Comparison of ENCODE assay signal across 22 cellular contexts in genomic region chr16:27701381-27701780, GRCh38.
DNase-seq lines count a peak whose midpoint lies in the region; ATAC-seq and TF ChIP-seq lines count a peak whose summit lies in the region.
"Had no signal": no experiment of that assay in that cellular context is flagged by ENCODE, and none has a peak within 500 bp of the region (broad histone marks: within the 10 kb centered on the region; RNA-seq: fewer than 3 reads in every experiment).

No MANE protein-coding gene starts in this region.

- H3K36me3 Mint-ChIP-seq in glutamatergic neuron (ENCODE audit: unreplicated experiment) = no peaks in the 10 kb centered on the region

- intact Hi-C loops in sciatic nerve (cut with DNase I) = no loop called here
- intact Hi-C loops in upper lobe of right lung (cut with DNase I) = no loop called here

- H3K27me3 Mint-ChIP-seq in glutamatergic neuron (ENCODE audit: unreplicated experiment) = no peaks in the 10 kb centered on the region
- H3K27me3 Mint-ChIP-seq: B cell, IgD-negative memory B cell had no signal

- H3K27ac ChIP-seq in upper lobe of right lung = no peak overlapping the region

- H3K4me3 ChIP-seq in upper lobe of right lung = no peak overlapping the region
- H3K4me3 ChIP-seq: HAP-1, MG63 had no signal

- peaks cover 2% of the 10 kb centered on the region for H3K9me3 Mint-ChIP-seq in glutamatergic neuron (ENCODE audit: unreplicated experiment)

- peaks cover 15% of the 10 kb centered on the region for H3K36me3 ChIP-seq in upper lobe of right lung
- H3K36me3 ChIP-seq: HAP-1 had no signal

- no peak overlapping the region for H3K27ac Mint-ChIP-seq in glutamatergic neuron (ENCODE audit: unreplicated experiment)
- H3K27ac Mint-ChIP-seq: B cell had no signal

- DNase-seq in activated effector memory CD4-positive, alpha-beta T cell treated with anti-CD3 and anti-CD28 coated beads, Interleukin-2, amount 50 U/mL, for 16 hours = peak; percentile 46
- no peak for DNase-seq in activated effector memory CD4-positive, alpha-beta T cell treated with Interleukin-2 at 50 U/mL for 16 hours
- DNase-seq in glutamatergic neuron (peak; percentile 50), sciatic nerve (ENCODE audit: low spot score) (peak; percentile 39), upper lobe of right lung (peak; percentile 39)
- no peak for DNase-seq in activated CD4-positive, alpha-beta T cell treated with anti-CD3 and anti-CD28 coated beads, Interleukin-2, amount 50 U/mL, for 1 hour
- DNase-seq: 8988T, DMS79 treated with DMSO at 0.1 percent for 48 hours, Kasumi-1, MG63, NCI-H1048, NCI-H1436 treated with DMSO at 0.1 percent for 48 hours, NCI-H2029, NCI-H2171 treated with DMSO at 0.1 percent for 48 hours, NCI-H446, NCI-H526 treated with DMSO at 0.1 percent for 48 hours had no signal

- no peaks in the 10 kb centered on the region for H3K27me3 ChIP-seq in upper lobe of right lung
- H3K27me3 ChIP-seq: MG63 had no signal

- no peak overlapping the region for H3K4me3 Mint-ChIP-seq in glutamatergic neuron (ENCODE audit: unreplicated experiment)
- H3K4me3 Mint-ChIP-seq: B cell, IgD-negative memory B cell had no signal

- H3K4me1 ChIP-seq in upper lobe of right lung = no peaks in the 10 kb centered on the region
- H3K4me1 ChIP-seq: HAP-1 had no signal

- TF ChIP-seq CTCF in glutamatergic neuron (IDR thresholded peaks at IDR 0.05; ENCODE audit: partially characterized antibody, unreplicated experiment) (no peak), upper lobe of right lung (IDR thresholded peaks at IDR 0.05) (no peak)

- ATAC-seq in sciatic nerve (no peak), upper lobe of right lung (no peak), GM18870 (IDR thresholded peaks at IDR 0.05; ENCODE audit: unreplicated experiment) (no peak), GM19035 (IDR thresholded peaks at IDR 0.05; ENCODE audit: unreplicated experiment) (no peak)
- ATAC-seq: Panc1 had no signal

- H3K4me1 Mint-ChIP-seq in glutamatergic neuron (ENCODE audit: low read depth, unreplicated experiment) = peaks cover 7% of the 10 kb centered on the region
- H3K4me1 Mint-ChIP-seq: B cell, IgD-negative memory B cell had no signal

- no peaks in the 10 kb centered on the region for H3K9me3 ChIP-seq in upper lobe of right lung
- H3K9me3 ChIP-seq: HAP-1, MG63 had no signal

Comparison
In these comparisons a context has a peak if more than half of its experiments do, and no peak if none do; other contexts are left out.
1. DNase-seq: peak in activated effector memory CD4-positive, alpha-beta T cell treated with anti-CD3 and anti-CD28 coated beads, Interleukin-2, amount 50 U/mL, for 16 hours (single experiment), glutamatergic neuron (single experiment), sciatic nerve (single experiment) and upper lobe of right lung (single experiment); none in activated effector memory CD4-positive, alpha-beta T cell treated with Interleukin-2 at 50 U/mL for 16 hours (single experiment) and activated CD4-positive, alpha-beta T cell treated with anti-CD3 and anti-CD28 coated beads, Interleukin-2, amount 50 U/mL, for 1 hour (single experiment).